Comparison of ENCODE assay signal across 26 cellular contexts in the genomic region with DNA sequence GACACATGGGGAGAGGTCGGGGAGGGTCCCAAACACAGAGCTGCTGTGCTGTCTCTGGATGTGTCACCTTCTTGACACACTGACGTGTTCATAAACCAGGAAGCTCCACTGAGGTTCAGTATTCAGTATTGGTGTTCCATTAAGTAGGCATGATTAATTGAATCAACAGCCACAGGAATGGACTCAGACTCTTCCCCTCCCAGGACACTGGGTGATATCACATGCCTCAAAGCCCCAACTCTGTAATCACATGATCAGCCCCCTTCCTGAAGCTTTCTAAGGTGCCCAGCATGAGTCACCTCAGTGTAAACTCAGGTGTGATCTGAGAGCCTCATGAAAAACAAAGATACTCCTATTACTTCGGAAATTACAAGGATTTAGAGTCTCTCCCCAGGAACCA. TPM values are rescaled to one million over a fixed set of nuclear protein-coding genes. Genes with fewer than 3 reads are reported as not detected.
DNase-seq lines count a peak whose midpoint lies in the region; ATAC-seq, FAIRE-seq and TF ChIP-seq lines count a peak whose summit lies in the region.
"Had no signal": no experiment of that assay in that cellular context is flagged by ENCODE, and none has a peak within 500 bp of the region (broad histone marks: within the 10 kb centered on the region; RNA-seq: fewer than 3 reads in every experiment).

No MANE protein-coding gene starts in this region.

- 0 out of 2 replicates have a peak overlapping the region, but pooled peaks have one; percentile 8 for H2AFZ ChIP-seq in K562 (ENCODE audit: low read depth, low read length)

- peak; percentile 46; the same call in 2 of the 3 replicates for ATAC-seq in K562
- ATAC-seq in activated T-helper 17 cell treated with anti-CD3 and anti-CD28 coated beads, Interleukin-2, amount 50 U/mL, for 72 hours (replicated peaks) = no peak
- ATAC-seq: left cardiac atrium; naive thymus-derived CD8-positive, alpha-beta T cell; SK-N-SH treated with all-trans-retinoic acid at 6 μM for 48 hours had no signal

- FAIRE-seq in K562 (lab: Jason Lieb, UNC) = no peak
- FAIRE-seq: A204.1 had no signal

- no peaks in the 10 kb centered on the region for H3K9me1 ChIP-seq in K562 (ENCODE audit: control insufficient read depth, insufficient read depth, low read length)

- H3K27me3 Mint-ChIP-seq in activated T-helper 17 cell treated with anti-CD3 and anti-CD28 coated beads, Interleukin-2, amount 50 U/mL, for 72 hours = no peaks in the 10 kb centered on the region
- H3K27me3 Mint-ChIP-seq: B cell had no signal

- TF ChIP-seq POLR2A in K562 (conservative IDR thresholded peaks at IDR 0.05) = no peak

- no peaks in the 10 kb centered on the region for H3K9me3 ChIP-seq in K562 (replicated peaks; ENCODE audit: control insufficient read depth, insufficient read depth, low read depth, low read length)
- H3K9me3 ChIP-seq: HAP-1, Peyer's patch, spleen had no signal

- no peak overlapping the region for H3K27ac ChIP-seq in K562 (ENCODE audit: extremely low read depth, low read depth, low read length)
- H3K27ac ChIP-seq: Peyer's patch, spleen, WERI-Rb-1 had no signal

- TF ChIP-seq CTCF in K562 (IDR thresholded peaks at IDR 0.05 in 2 of 3, conservative IDR thresholded peaks at IDR 0.05 in 1 of 3; ENCODE audit: insufficient read depth in 2 of 3, low read depth in 1 of 3, low read length in 3 of 3) (no peak), kidney epithelial cell (IDR thresholded peaks at IDR 0.05; ENCODE audit: insufficient read depth, low read length, poor library complexity, severe bottlenecking) (no peak)

- no peaks in the 10 kb centered on the region for H4K20me1 ChIP-seq in K562 (replicated peaks; ENCODE audit: control insufficient read depth, insufficient read depth, low read length)

- no peaks in the 10 kb centered on the region; a peak in 1 of 5 replicates for H3K27me3 ChIP-seq in K562 (ENCODE audit: control insufficient read depth in 2 of 2, insufficient read depth in 2 of 2, low read length in 2 of 2)
- H3K27me3 ChIP-seq in kidney epithelial cell (ENCODE audit: control insufficient read depth, insufficient read depth, low read length) = no peaks in the 10 kb centered on the region
- H3K27me3 ChIP-seq: Peyer's patch, spleen had no signal

- DNase-seq in COLO668 (lab: John Stamatoyannopoulos, UW; ENCODE audit: unreplicated experiment) (peak; percentile 17), HT1080 (ENCODE audit: low read depth) (peak; percentile 56), K562 (ENCODE audit: extremely low read depth in 1 of 4, low spot score in 3 of 4) (no peak), kidney epithelial cell (ENCODE audit: low read depth) (peak; percentile 82), NCI-H1930 (lab: John Stamatoyannopoulos, UW) (no peak), medulla oblongata (ENCODE audit: extremely low spot score) (no peak)
- no peak for DNase-seq in activated naive CD4-positive, alpha-beta T cell treated with anti-CD3 and anti-CD28 coated beads, Interleukin-2, amount 50 U/mL, for 16 hours
- DNase-seq: activated CD4-positive, alpha-beta T cell treated with anti-CD3 and anti-CD28 coated beads, Interleukin-2, amount 50 U/mL, for 1 hour; activated naive CD8-positive, alpha-beta T cell treated with anti-CD3 and anti-CD28 coated beads, Interleukin-2, amount 10 ng/mL, durations not matched to agents 7 days and 5 days; effector CD8-positive, alpha-beta T cell; left cardiac atrium; naive thymus-derived CD8-positive, alpha-beta T cell; NCI-H1092; NCI-H2107; Peyer's patch; spleen; stimulated activated CD4-positive, alpha-beta T cell treated with anti-CD3 and anti-CD28 coated beads, Interleukin-4, amount 100 ng/mL, for 24 hours; stimulated activated naive CD4-positive, alpha-beta T cell treated with Interleukin-2 at 50 U/mL for 16 hours; WERI-Rb-1 had no signal

- in situ Hi-C loops in K562 (cut with MboI) = no loop called here

- WGBS in K562 (ENCODE audit: insufficient coverage, low coverage, missing lambda C conversion rate) = 11% methylated on average over 3 of the region's 3 CpGs

- no peak overlapping the region for H3K4me3 Mint-ChIP-seq in activated T-helper 17 cell treated with anti-CD3 and anti-CD28 coated beads, Interleukin-2, amount 50 U/mL, for 72 hours
- H3K4me3 Mint-ChIP-seq: activated naive CD8-positive, alpha-beta T cell treated with anti-CD3 and anti-CD28 coated beads, Interleukin-2, amount 10 ng/mL, durations not matched to agents 7 days and 5 days; B cell; naive thymus-derived CD8-positive, alpha-beta T cell; T-helper 2 cell treated with Interferon-gamma antibody and Interleukin-4, amounts not matched to agents 5 μg/mL and 100 μg/mL, for 36 hours had no signal

- no peak overlapping the region for H3K4me2 ChIP-seq in K562 (ENCODE audit: insufficient read depth, low read length)

- CTCF ChIA-PET in K562 (lab: Yijun Ruan, JAX; ENCODE audit: low intra/inter-chr PET ratio) = no interaction called here

- no peaks in the 10 kb centered on the region for H3K36me3 Mint-ChIP-seq in activated T-helper 17 cell treated with anti-CD3 and anti-CD28 coated beads, Interleukin-2, amount 50 U/mL, for 72 hours (ENCODE audit: low read depth)
- H3K36me3 Mint-ChIP-seq: activated naive CD8-positive, alpha-beta T cell treated with anti-CD3 and anti-CD28 coated beads, Interleukin-2, amount 10 ng/mL, durations not matched to agents 7 days and 5 days; naive thymus-derived CD8-positive, alpha-beta T cell had no signal

- TF ChIP-seq RAD21 in K562 (CRISPR knock-in tag; conservative IDR thresholded peaks at IDR 0.05 in 1 of 2, IDR thresholded peaks at IDR 0.05 in 1 of 2) = no peak

- no peaks in the 10 kb centered on the region for H3K9me3 Mint-ChIP-seq in activated T-helper 17 cell treated with anti-CD3 and anti-CD28 coated beads, Interleukin-2, amount 50 U/mL, for 72 hours
- H3K9me3 Mint-ChIP-seq: activated naive CD8-positive, alpha-beta T cell treated with anti-CD3 and anti-CD28 coated beads, Interleukin-2, amount 10 ng/mL, durations not matched to agents 7 days and 5 days; activated T-helper 2 cell treated with anti-CD3 and anti-CD28 coated beads, Interferon-gamma antibody, Interleukin-2, Interleukin-4, amounts not matched to agents 10 μg/mL and 5 μg/mL and 100 μg/mL, durations not matched to agents 14 hours and 24 hours and 36 hours; naive thymus-derived CD8-positive, alpha-beta T cell; T-helper 2 cell treated with Interferon-gamma antibody and Interleukin-4, amounts not matched to agents 5 μg/mL and 100 μg/mL, for 36 hours had no signal

- intact Hi-C loops in K562 (cut with micrococcal nuclease) = no loop called here

- H3K36me3 ChIP-seq in K562 (ENCODE audit: control insufficient read depth, insufficient read depth, low read length) = no peaks in the 10 kb centered on the region
- H3K36me3 ChIP-seq in kidney epithelial cell (ENCODE audit: control insufficient read depth, insufficient read depth, low read length) = no peaks in the 10 kb centered on the region
- H3K36me3 ChIP-seq: HAP-1, Peyer's patch, spleen, WERI-Rb-1 had no signal

- H3K4me1 Mint-ChIP-seq in activated T-helper 17 cell treated with anti-CD3 and anti-CD28 coated beads, Interleukin-2, amount 50 U/mL, for 72 hours = no peaks in the 10 kb centered on the region

- H3K4me3 ChIP-seq in K562 = no peak overlapping the region
- H3K4me3 ChIP-seq in kidney epithelial cell (ENCODE audit: low read depth, low read length) = no peak overlapping the region
- H3K4me3 ChIP-seq: HAP-1, Peyer's patch, spleen had no signal

- H3K79me2 ChIP-seq in K562 (ENCODE audit: control insufficient read depth, insufficient read depth, low read length) = no peaks in the 10 kb centered on the region

- no peaks in the 10 kb centered on the region; a peak in 1 of 5 replicates for H3K4me1 ChIP-seq in K562 (replicated peaks in 1 of 2; ENCODE audit: control insufficient read depth in 2 of 2, insufficient read depth in 2 of 2, low read length in 2 of 2)
- H3K4me1 ChIP-seq: HAP-1, Peyer's patch, spleen had no signal

- BruUV-seq in K562 (replicated peaks; lab: Mats Ljungman, UMichigan) = no TSS peak

- no peak for TF ChIP-seq EP300 in K562 (IDR thresholded peaks at IDR 0.05; ENCODE audit: low read length)

- H3K27ac Mint-ChIP-seq in activated T-helper 17 cell treated with anti-CD3 and anti-CD28 coated beads, Interleukin-2, amount 50 U/mL, for 72 hours = no peak overlapping the region
- H3K27ac Mint-ChIP-seq: activated T-helper 2 cell treated with anti-CD3 and anti-CD28 coated beads, Interferon-gamma antibody, Interleukin-2, Interleukin-4, amounts not matched to agents 10 μg/mL and 5 μg/mL and 100 μg/mL, durations not matched to agents 14 hours and 24 hours and 36 hours; B cell; T-helper 2 cell treated with Interferon-gamma antibody and Interleukin-4, amounts not matched to agents 5 μg/mL and 100 μg/mL, for 36 hours had no signal

- H3K9ac ChIP-seq in K562 (ENCODE audit: insufficient read depth in 1 of 2, low read depth in 2 of 2, low read length in 2 of 2) = no peak overlapping the region

- POLR2A ChIA-PET in K562 (lab: Yijun Ruan, JAX) = interaction anchor here (0.7 to 1.5 kb wide), 5 partner anchors 10 to 33 kb away, joined by 3 to 7 read pairs (median 5); partner anchors contain the start of gene HNRNPD

RNA-seq across cellular contexts. Expression of gene HNRNPD, which starts 21.1 kb away (rescaled TPM):
- 53.6 and 85.2 TPM in 2 replicates for total RNA-seq in HT1080 (2014; rRNA removed; shearing (Covaris generic))
- 420 and 485 TPM in 2 replicates for polyA plus RNA-seq in HT1080 (2015; cell fraction: cytosol; rRNA removed)
- 504 and 567 TPM in 2 replicates for polyA plus RNA-seq in HT1080 (2015; cell fraction: nucleus; rRNA removed)
- total RNA-seq in K562 (2011; cell fraction: chromatin; rRNA removed; ENCODE audit: low replicate concordance) = 121 and 345 TPM in 2 replicates
- total RNA-seq in K562 (2011; cell fraction: nucleolus; rRNA removed) = 98.2 and 123 TPM in 2 replicates
- 163 and 222 TPM in 2 replicates for total RNA-seq in K562 (2011; cell fraction: nucleoplasm; rRNA removed)
- total RNA-seq in K562 (2014; rRNA removed) = 157 and 160 TPM in 2 replicates
- total RNA-seq in K562 (2014; rRNA removed; fragmentation: Illumina TruSeq; extraction: Trizol) = 98.8 and 120 TPM in 2 replicates
- 135 and 147 TPM in 2 replicates for total RNA-seq in K562 (2015; rRNA removed; fragmentation: Illumina TruSeq; extraction: Trizol)
- 346 and 422 TPM in 2 replicates for total RNA-seq in K562 (2021)
- 92.4 and 129 TPM in 2 replicates for polyA plus RNA-seq in K562 (2011; rRNA removed)
- polyA plus RNA-seq in K562 (2011; cell fraction: cytosol; rRNA removed) = 36.9 and 58.0 TPM in 2 replicates
- 162 and 252 TPM in 2 replicates for polyA plus RNA-seq in K562 (2011; cell fraction: nucleus; rRNA removed)
- polyA plus RNA-seq in K562 (2012) = 291 and 588 TPM in 2 replicates
- 851 and 955 TPM in 2 replicates for polyA plus RNA-seq in K562 (2014; fragmentation: Illumina TruSeq; extraction: Trizol)
- polyA plus RNA-seq in K562 (2014; fragmentation: Nextera tagmentation; extraction: Ambion mirVana) = 100 to 1,000 TPM; 152 to 187 TPM
- 307 and 442 TPM in 2 replicates for polyA plus RNA-seq in K562 (2014; rRNA removed)
- polyA minus RNA-seq in K562 (2011; rRNA and poly(A)+ RNA removed) = 51.2 and 75.0 TPM in 2 replicates
- polyA minus RNA-seq in K562 (2011; cell fraction: cytosol; rRNA and poly(A)+ RNA removed) = 73.1 and 75.2 TPM in 2 replicates
- 54.7 and 85.6 TPM in 2 replicates for polyA minus RNA-seq in K562 (2011; cell fraction: nucleus; rRNA and poly(A)+ RNA removed)
- total RNA-seq in kidney epithelial cell = 62.8 and 65.5 TPM in 2 replicates
- total RNA-seq in activated T-helper 17 cell treated with anti-CD3 and anti-CD28 coated beads, Interleukin-2, amount 50 U/mL, for 72 hours = 100 to 1,000 TPM; 241 to 437 TPM

RNA-seq across cellular contexts. Expression of gene HNRNPDL, which starts 35.4 kb away (rescaled TPM):
- total RNA-seq in HT1080 (2014; rRNA removed; shearing (Covaris generic)) = 288 and 338 TPM in 2 replicates
- polyA plus RNA-seq in HT1080 (2015; cell fraction: cytosol; rRNA removed) = 316 and 339 TPM in 2 replicates
- polyA plus RNA-seq in HT1080 (2015; cell fraction: nucleus; rRNA removed) = 696 and 707 TPM in 2 replicates
- 92.3 and 355 TPM in 2 replicates for total RNA-seq in K562 (2011; cell fraction: chromatin; rRNA removed; ENCODE audit: low replicate concordance)
- total RNA-seq in K562 (2011; cell fraction: nucleolus; rRNA removed) = 64.7 and 75.9 TPM in 2 replicates
- 136 and 154 TPM in 2 replicates for total RNA-seq in K562 (2011; cell fraction: nucleoplasm; rRNA removed)
- 278 and 351 TPM in 2 replicates for total RNA-seq in K562 (2014; rRNA removed)
- 389 and 475 TPM in 2 replicates for total RNA-seq in K562 (2014; rRNA removed; fragmentation: Illumina TruSeq; extraction: Trizol)
- 472 and 503 TPM in 2 replicates for total RNA-seq in K562 (2015; rRNA removed; fragmentation: Illumina TruSeq; extraction: Trizol)
- total RNA-seq in K562 (2021) = 296 and 315 TPM in 2 replicates
- 185 and 257 TPM in 2 replicates for polyA plus RNA-seq in K562 (2011; rRNA removed)
- 53.9 and 124 TPM in 2 replicates for polyA plus RNA-seq in K562 (2011; cell fraction: cytosol; rRNA removed)
- polyA plus RNA-seq in K562 (2011; cell fraction: nucleus; rRNA removed) = 287 and 487 TPM in 2 replicates
- 144 and 421 TPM in 2 replicates for polyA plus RNA-seq in K562 (2012)
- polyA plus RNA-seq in K562 (2014; fragmentation: Illumina TruSeq; extraction: Trizol) = 392 and 393 TPM in 2 replicates
- 100 to 1,000 TPM; 243 to 299 TPM for polyA plus RNA-seq in K562 (2014; fragmentation: Nextera tagmentation; extraction: Ambion mirVana)
- 555 and 652 TPM in 2 replicates for polyA plus RNA-seq in K562 (2014; rRNA removed)
- polyA minus RNA-seq in K562 (2011; rRNA and poly(A)+ RNA removed) = 151 and 158 TPM in 2 replicates
- 67.0 and 67.9 TPM in 2 replicates for polyA minus RNA-seq in K562 (2011; cell fraction: cytosol; rRNA and poly(A)+ RNA removed)
- 82.9 and 155 TPM in 2 replicates for polyA minus RNA-seq in K562 (2011; cell fraction: nucleus; rRNA and poly(A)+ RNA removed)
- total RNA-seq in kidney epithelial cell = 161 and 185 TPM in 2 replicates
- 100 to 1,000 TPM; 158 to 260 TPM for total RNA-seq in activated T-helper 17 cell treated with anti-CD3 and anti-CD28 coated beads, Interleukin-2, amount 50 U/mL, for 72 hours

RNA-seq across cellular contexts. Expression of gene ENOPH1, which starts 35.5 kb away (rescaled TPM):
- 80.7 and 88.0 TPM in 2 replicates for total RNA-seq in HT1080 (2014; rRNA removed; shearing (Covaris generic))
- 65.9 and 73.1 TPM in 2 replicates for polyA plus RNA-seq in HT1080 (2015; cell fraction: cytosol; rRNA removed)
- polyA plus RNA-seq in HT1080 (2015; cell fraction: nucleus; rRNA removed) = 34.1 and 36.7 TPM in 2 replicates
- total RNA-seq in K562 (2011; cell fraction: chromatin; rRNA removed; ENCODE audit: low replicate concordance) = 7.4 and 14.2 TPM in 2 replicates
- total RNA-seq in K562 (2011; cell fraction: nucleolus; rRNA removed) = 5.5 and 6.1 TPM in 2 replicates
- 7.6 and 14.4 TPM in 2 replicates for total RNA-seq in K562 (2011; cell fraction: nucleoplasm; rRNA removed)
- total RNA-seq in K562 (2014; rRNA removed) (44.2 and 52.5 TPM in 2 replicates), K562 (2014; rRNA removed; fragmentation: Illumina TruSeq; extraction: Trizol) (70.4 and 71.4 TPM in 2 replicates), K562 (2015; rRNA removed; fragmentation: Illumina TruSeq; extraction: Trizol) (53.7 and 57.1 TPM in 2 replicates), K562 (2021) (51.0 and 51.4 TPM in 2 replicates), kidney epithelial cell (55.3 and 56.3 TPM in 2 replicates)
- polyA plus RNA-seq in K562 (2011; rRNA removed) (21.0 and 29.8 TPM in 2 replicates), K562 (2014; fragmentation: Illumina TruSeq; extraction: Trizol) (59.8 and 66.5 TPM in 2 replicates), K562 (2014; fragmentation: Nextera tagmentation; extraction: Ambion mirVana) (10 to 100 TPM; 33.6 to 38.2 TPM), K562 (2014; rRNA removed) (48.9 and 58.7 TPM in 2 replicates)
- polyA plus RNA-seq in K562 (2011; cell fraction: cytosol; rRNA removed) = 13.2 and 15.4 TPM in 2 replicates
- polyA plus RNA-seq in K562 (2011; cell fraction: nucleus; rRNA removed) = 6.5 and 7.1 TPM in 2 replicates
- 38.2 and 48.5 TPM in 2 replicates for polyA plus RNA-seq in K562 (2012)
- polyA minus RNA-seq in K562 (2011; rRNA and poly(A)+ RNA removed) = 24.2 and 24.4 TPM in 2 replicates
- 9.9 and 10.2 TPM in 2 replicates for polyA minus RNA-seq in K562 (2011; cell fraction: cytosol; rRNA and poly(A)+ RNA removed)
- polyA minus RNA-seq in K562 (2011; cell fraction: nucleus; rRNA and poly(A)+ RNA removed) = 5.3 and 5.9 TPM in 2 replicates
- 10 to 100 TPM; 48.0 to 61.1 TPM for total RNA-seq in activated T-helper 17 cell treated with anti-CD3 and anti-CD28 coated beads, Interleukin-2, amount 50 U/mL, for 72 hours

Comparison
In these comparisons a context has a peak if more than half of its experiments do, and no peak if none do; other contexts are left out.
1. DNase-seq: peak in COLO668 (single experiment), HT1080 (single experiment) and kidney epithelial cell (single experiment); none in K562 (0 of 4), NCI-H1930 (0 of 2), activated naive CD4-positive, alpha-beta T cell treated with anti-CD3 and anti-CD28 coated beads, Interleukin-2, amount 50 U/mL, for 16 hours (single experiment) and medulla oblongata (single experiment).